In the genomic region with DNA sequence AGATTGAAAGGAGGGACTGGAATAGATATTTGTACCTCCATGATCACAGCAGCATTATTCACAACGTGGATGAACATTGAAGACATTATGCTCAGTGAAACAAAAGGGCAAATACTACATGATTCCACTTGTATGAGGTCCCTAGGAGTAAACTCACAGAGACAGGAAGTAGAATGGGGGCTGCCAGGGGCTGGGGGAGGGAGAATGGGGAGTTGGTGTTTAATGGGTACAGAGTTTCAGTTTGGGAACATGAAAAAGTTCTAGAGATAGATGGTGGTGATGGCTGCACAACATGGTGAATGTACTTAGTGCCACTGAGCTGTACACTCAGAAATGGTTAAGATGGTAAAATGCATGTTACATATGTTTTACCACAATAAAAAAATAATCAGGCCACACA, we compare ENCODE assay signal across 19 cellular contexts.
A peak's percentile ranks its signal among the peaks of the same experiment; 100 is the strongest.
DNase-seq lines count a peak whose midpoint lies in the region; ATAC-seq, FAIRE-seq and TF ChIP-seq lines count a peak whose summit lies in the region.
"Had no signal": no experiment of that assay in that cellular context is flagged by ENCODE, and none has a peak within 500 bp of the region (broad histone marks: within the 10 kb centered on the region; RNA-seq: fewer than 3 reads in every experiment).

No MANE protein-coding gene starts in this region.

- peak overlapping the region; percentile 9 for H2AFZ ChIP-seq in GM12878 (ENCODE audit: control insufficient read depth, low read depth, low read length)
- H2AFZ ChIP-seq: hepatocyte had no signal

- no TSS peak for BruUV-seq in GM12878 (replicated peaks; lab: Mats Ljungman, UMichigan)

- H3K36me3 ChIP-seq in GM12878 (ENCODE audit: control insufficient read depth in 2 of 2, insufficient read depth in 2 of 2, low read length in 1 of 2), result no peaks in the 10 kb centered on the region
- no peaks in the 10 kb centered on the region for H3K36me3 ChIP-seq in CD8-positive, alpha-beta T cell (ENCODE audit: insufficient read depth, low read length)
- H3K36me3 ChIP-seq: right lobe of liver had no signal

- CTCF ChIA-PET in activated CD8-positive, alpha-beta T cell treated with anti-CD3 and anti-CD28 coated beads for 36 hours (lab: Charles Lee), result no interaction called here
- CTCF ChIA-PET in activated CD8-positive, alpha-beta T cell treated with anti-CD3 and anti-CD28 coated beads, Interleukin-2, amount 10 ng/mL, durations not matched to agents 7 days and 5 days (lab: Charles Lee), result no interaction called here
- CTCF ChIA-PET in GM12878 (lab: Yijun Ruan, JAX), result interaction anchor here (0.7 kb wide), 1 partner anchor 946 kb away, joined by 3 read pairs; no protein-coding TSS in a partner anchor
- CTCF ChIA-PET in CD8-positive, alpha-beta T cell (lab: Charles Lee), result no interaction called here

- no peak for FAIRE-seq in GM12878 (lab: Jason Lieb, UNC)
- no peak for FAIRE-seq in H54 (lab: Jason Lieb, UNC)
- FAIRE-seq: GM18507, H1 had no signal

- peaks cover 14% of the 10 kb centered on the region for H3K4me1 Mint-ChIP-seq in activated CD8-positive, alpha-beta T cell treated with anti-CD3 and anti-CD28 coated beads for 36 hours (ENCODE audit: low read depth)
- H3K4me1 Mint-ChIP-seq in activated CD8-positive, alpha-beta T cell treated with anti-CD3 and anti-CD28 coated beads, Interleukin-2, amount 10 ng/mL, durations not matched to agents 7 days and 5 days (ENCODE audit: low read depth), result peaks cover 15% of the 10 kb centered on the region
- peaks cover 11% of the 10 kb centered on the region for H3K4me1 Mint-ChIP-seq in CD8-positive, alpha-beta T cell (ENCODE audit: low read depth)

- intact Hi-C loops in activated CD8-positive, alpha-beta T cell treated with anti-CD3 and anti-CD28 coated beads for 36 hours (cut with micrococcal nuclease), result no loop called here
- intact Hi-C loops in GM12878 (cut with micrococcal nuclease; ENCODE audit: unreplicated experiment), result no loop called here
- intact Hi-C loops in CD8-positive, alpha-beta T cell (cut with DNase I, micrococcal nuclease), result no loop called here

- 33% methylated on average over 1 of the region's 1 CpG for WGBS in GM12878 (ENCODE audit: insufficient coverage, insufficient replicate concordance, low lambda C conversion rate, missing lambda C conversion rate)

- no peaks in the 10 kb centered on the region for H3K79me2 ChIP-seq in GM12878 (ENCODE audit: control insufficient read depth, insufficient read depth, low read length)
- H3K79me2 ChIP-seq: hepatocyte had no signal

- TF ChIP-seq RAD21 in GM12878 (IDR thresholded peaks at IDR 0.05; ENCODE audit: insufficient read depth, low read depth, low read length), result no peak

- peak overlapping the region; percentile 46 for H3K4me3 Mint-ChIP-seq in activated CD8-positive, alpha-beta T cell treated with anti-CD3 and anti-CD28 coated beads for 36 hours
- H3K4me3 Mint-ChIP-seq in activated CD8-positive, alpha-beta T cell treated with anti-CD3 and anti-CD28 coated beads, Interleukin-2, amount 10 ng/mL, durations not matched to agents 7 days and 5 days, result no peak overlapping the region
- H3K4me3 Mint-ChIP-seq in CD8-positive, alpha-beta T cell, result no peak overlapping the region
- H3K4me3 Mint-ChIP-seq: type B pancreatic cell had no signal

- H3K27me3 ChIP-seq in GM12878 (replicated peaks in 1 of 2; ENCODE audit: control insufficient read depth in 2 of 2, insufficient read depth in 2 of 2, low read length in 1 of 2), result no peaks in the 10 kb centered on the region
- H3K27me3 ChIP-seq in CD8-positive, alpha-beta T cell (ENCODE audit: insufficient read depth, low read length), result no peaks in the 10 kb centered on the region
- H3K27me3 ChIP-seq: hepatocyte, right lobe of liver had no signal

- in situ Hi-C loops in KBM-7 (cut with MboI; ENCODE audit: low pct_unique_long_range_greater_than_20kb, low sequenced_read_pairs), result no loop called here
- in situ Hi-C loops in GM12878 (cut with MboI), result no loop called here

- ATAC-seq in activated CD8-positive, alpha-beta T cell treated with anti-CD3 and anti-CD28 coated beads for 36 hours, result peak; percentile 42
- no peak for ATAC-seq in activated CD8-positive, alpha-beta T cell treated with anti-CD3 and anti-CD28 coated beads, Interleukin-2, amount 10 ng/mL, durations not matched to agents 7 days and 5 days
- ATAC-seq in GM12878 (peak; percentile 48), HG03460 (IDR thresholded peaks at IDR 0.05; ENCODE audit: unreplicated experiment) (no peak)
- ATAC-seq in CD8-positive, alpha-beta T cell, result no peak

- H3K4me2 ChIP-seq in GM12878 (ENCODE audit: control insufficient read depth, insufficient read depth), result no peak overlapping the region
- H3K4me2 ChIP-seq: hepatocyte had no signal

- POLR2A ChIA-PET in activated CD8-positive, alpha-beta T cell treated with anti-CD3 and anti-CD28 coated beads for 36 hours (lab: Charles Lee), result interaction anchor here (0.6 kb wide), 1 partner anchor 39 kb away, joined by 3 read pairs; no protein-coding TSS in a partner anchor
- POLR2A ChIA-PET in activated CD8-positive, alpha-beta T cell treated with anti-CD3 and anti-CD28 coated beads, Interleukin-2, amount 10 ng/mL, durations not matched to agents 7 days and 5 days (lab: Charles Lee), result no interaction called here
- POLR2A ChIA-PET in GM12878 (lab: Charles Lee), result no interaction called here
- POLR2A ChIA-PET in CD8-positive, alpha-beta T cell (lab: Charles Lee), result no interaction called here

- H3K27ac Mint-ChIP-seq in activated CD8-positive, alpha-beta T cell treated with anti-CD3 and anti-CD28 coated beads for 36 hours, result peak overlapping the region; percentile 85
- no peak overlapping the region for H3K27ac Mint-ChIP-seq in activated CD8-positive, alpha-beta T cell treated with anti-CD3 and anti-CD28 coated beads, Interleukin-2, amount 10 ng/mL, durations not matched to agents 7 days and 5 days
- H3K27ac Mint-ChIP-seq in CD8-positive, alpha-beta T cell, result no peak overlapping the region
- H3K27ac Mint-ChIP-seq: type B pancreatic cell had no signal

- H4K20me1 ChIP-seq in GM12878 (ENCODE audit: control insufficient read depth, insufficient read depth), result no peaks in the 10 kb centered on the region

- H3K4me1 ChIP-seq in GM12878 (ENCODE audit: control insufficient read depth, insufficient read depth, low read length), result no peaks in the 10 kb centered on the region
- H3K4me1 ChIP-seq in CD8-positive, alpha-beta T cell (ENCODE audit: insufficient read depth, low read length), result no peaks in the 10 kb centered on the region
- H3K4me1 ChIP-seq: right lobe of liver had no signal

- RAD21 ChIA-PET in GM12878 (lab: Charles Lee; ENCODE audit: unreplicated experiment), result no interaction called here

- DNase-seq in activated CD8-positive, alpha-beta T cell treated with anti-CD3 and anti-CD28 coated beads for 36 hours, result peak; percentile 17
- DNase-seq in activated CD8-positive, alpha-beta T cell treated with anti-CD3 and anti-CD28 coated beads, Interleukin-2, amount 10 ng/mL, durations not matched to agents 7 days and 5 days, result no peak
- DNase-seq in KBM-7 (peak; percentile 71), GM12878 (ENCODE audit: low read depth, low spot score) (no peak), GDM1 (lab: John Stamatoyannopoulos, UW) (no peak), H54 (ENCODE audit: insufficient read length, low spot score) (no peak)
- DNase-seq in CD8-positive, alpha-beta T cell, result no peak
- DNase-seq: ACHN; COR-L47; effector CD4-positive, alpha-beta T cell; midbrain; NCI-H1048; right lobe of liver; stimulated activated CD4-positive, alpha-beta T cell treated with anti-CD3 and anti-CD28 coated beads, Interleukin-4, amount 100 ng/mL, for 1 hour had no signal

- H3K4me3 ChIP-seq in GM12878, result 0 out of 2 replicates have a peak overlapping the region, but pooled peaks have one; percentile 0
- no peak overlapping the region for H3K4me3 ChIP-seq in CD8-positive, alpha-beta T cell (ENCODE audit: low read depth, low read length)
- H3K4me3 ChIP-seq: hepatocyte, right lobe of liver had no signal

- TF ChIP-seq POLR2A in GM12878 (IDR thresholded peaks at IDR 0.05; ENCODE audit: low read depth, low read length) (no peak), H54 (IDR thresholded peaks at IDR 0.05; ENCODE audit: low read depth, low read length) (no peak)

- no peak for TF ChIP-seq CTCF in activated CD8-positive, alpha-beta T cell treated with anti-CD3 and anti-CD28 coated beads for 36 hours (IDR thresholded peaks at IDR 0.05)
- no peak for TF ChIP-seq CTCF in GM12878 (IDR thresholded peaks at IDR 0.05 in 2 of 3, conservative IDR thresholded peaks at IDR 0.05 in 1 of 3; ENCODE audit: control insufficient read depth in 2 of 3, extremely low read depth in 1 of 3, insufficient read depth in 1 of 3, low read depth in 3 of 3, low read length in 3 of 3)
- no peak for TF ChIP-seq CTCF in CD8-positive, alpha-beta T cell (IDR thresholded peaks at IDR 0.05)

- no peak overlapping the region for H3K9ac ChIP-seq in GM12878 (ENCODE audit: control insufficient read depth, insufficient read depth, low read length)

- H3K9me3 ChIP-seq in GM12878 (replicated peaks; ENCODE audit: control insufficient read depth, insufficient read depth, low read length), result no peaks in the 10 kb centered on the region
- no peaks in the 10 kb centered on the region for H3K9me3 ChIP-seq in CD8-positive, alpha-beta T cell (ENCODE audit: low read length)
- H3K9me3 ChIP-seq: right lobe of liver had no signal

- H3K27me3 Mint-ChIP-seq in activated CD8-positive, alpha-beta T cell treated with anti-CD3 and anti-CD28 coated beads for 36 hours, result no peaks in the 10 kb centered on the region
- H3K27me3 Mint-ChIP-seq in activated CD8-positive, alpha-beta T cell treated with anti-CD3 and anti-CD28 coated beads, Interleukin-2, amount 10 ng/mL, durations not matched to agents 7 days and 5 days (ENCODE audit: low read depth), result no peaks in the 10 kb centered on the region
- H3K27me3 Mint-ChIP-seq in CD8-positive, alpha-beta T cell (ENCODE audit: low read depth), result no peaks in the 10 kb centered on the region
- H3K27me3 Mint-ChIP-seq: type B pancreatic cell had no signal

- SMC1A ChIA-PET in GM12878 (lab: Charles Lee; ENCODE audit: uncharacterized antibody, unreplicated experiment), result interaction anchor here (0.7 to 1.3 kb wide), 3 partner anchors 10 to 220 kb away, joined by 3 to 4 read pairs (median 3); no protein-coding TSS in a partner anchor

- H3K9me3 Mint-ChIP-seq in activated CD8-positive, alpha-beta T cell treated with anti-CD3 and anti-CD28 coated beads for 36 hours, result no peaks in the 10 kb centered on the region
- no peaks in the 10 kb centered on the region for H3K9me3 Mint-ChIP-seq in activated CD8-positive, alpha-beta T cell treated with anti-CD3 and anti-CD28 coated beads, Interleukin-2, amount 10 ng/mL, durations not matched to agents 7 days and 5 days (ENCODE audit: insufficient read depth)
- no peaks in the 10 kb centered on the region for H3K9me3 Mint-ChIP-seq in CD8-positive, alpha-beta T cell
- H3K9me3 Mint-ChIP-seq: type B pancreatic cell had no signal

- no peaks in the 10 kb centered on the region for H3K36me3 Mint-ChIP-seq in activated CD8-positive, alpha-beta T cell treated with anti-CD3 and anti-CD28 coated beads for 36 hours (ENCODE audit: low read depth)
- H3K36me3 Mint-ChIP-seq in activated CD8-positive, alpha-beta T cell treated with anti-CD3 and anti-CD28 coated beads, Interleukin-2, amount 10 ng/mL, durations not matched to agents 7 days and 5 days (ENCODE audit: low read depth), result no peaks in the 10 kb centered on the region
- no peaks in the 10 kb centered on the region for H3K36me3 Mint-ChIP-seq in CD8-positive, alpha-beta T cell
- H3K36me3 Mint-ChIP-seq: type B pancreatic cell had no signal

- TF ChIP-seq EP300 in GM12878 (IDR thresholded peaks at IDR 0.05; ENCODE audit: borderline replicate concordance in 1 of 2, control insufficient read depth in 1 of 2, low read depth in 2 of 2, low read length in 2 of 2), result no peak

- no peak overlapping the region for H3K27ac ChIP-seq in GM12878 (ENCODE audit: control insufficient read depth, insufficient read depth)
- no peak overlapping the region for H3K27ac ChIP-seq in CD8-positive, alpha-beta T cell (ENCODE audit: low read depth, low read length)
- H3K27ac ChIP-seq: hepatocyte, right lobe of liver had no signal

Comparison
In these comparisons a context has a peak if more than half of its experiments do, and no peak if none do; other contexts are left out.
1. ATAC-seq: peak in activated CD8-positive, alpha-beta T cell treated with anti-CD3 and anti-CD28 coated beads for 36 hours (single experiment) and GM12878 (single experiment); none in activated CD8-positive, alpha-beta T cell treated with anti-CD3 and anti-CD28 coated beads, Interleukin-2, amount 10 ng/mL, durations not matched to agents 7 days and 5 days (single experiment), CD8-positive, alpha-beta T cell (single experiment) and HG03460 (single experiment).
2. DNase-seq: peak in activated CD8-positive, alpha-beta T cell treated with anti-CD3 and anti-CD28 coated beads for 36 hours (single experiment) and KBM-7 (single experiment); none in activated CD8-positive, alpha-beta T cell treated with anti-CD3 and anti-CD28 coated beads, Interleukin-2, amount 10 ng/mL, durations not matched to agents 7 days and 5 days (single experiment), GM12878 (single experiment), CD8-positive, alpha-beta T cell (0 of 7), GDM1 (single experiment) and H54 (single experiment).